ENCODE assay signal across 8 cellular contexts in genomic region chr2:223779877-223780276, GRCh38. TPM values are rescaled to one million over a fixed set of nuclear protein-coding genes. Genes with fewer than 3 reads are reported as not detected.
DNase-seq lines count a peak whose midpoint lies in the region; ATAC-seq and TF ChIP-seq lines count a peak whose summit lies in the region.

No MANE protein-coding gene starts in this region.

- DNase-seq in NCI-H2227 (lab: John Stamatoyannopoulos, UW; ENCODE audit: unreplicated experiment) (peak; percentile 5), NCI-H2227 treated with DMSO at 0.1 percent for 48 hours (lab: John Stamatoyannopoulos, UW) (no peak), HFF-Myc (ENCODE audit: extremely low read depth, low read depth) (peak; percentile 41), NCI-H446 treated with DMSO at 0.1 percent for 48 hours (lab: John Stamatoyannopoulos, UW) (peak; percentile 3), activated T-cell treated with anti-CD3 and anti-CD28 coated beads for 4 hours (peak; percentile 12), iPS DF 4.7 (ENCODE audit: extremely low read depth, low spot score) (peak; percentile 68), transverse colon (no peak)

- no peaks in the 10 kb centered on the region for H3K36me3 ChIP-seq in transverse colon

- TF ChIP-seq CTCF in HFF-Myc (IDR thresholded peaks at IDR 0.05; ENCODE audit: low read depth, low read length, missing control alignments) (peak; percentile 42), transverse colon (IDR thresholded peaks at IDR 0.05) (peak; percentile 11 to 34 (median 33))

- no peaks in the 10 kb centered on the region for H3K4me1 ChIP-seq in transverse colon

- TF ChIP-seq POLR2A in transverse colon (IDR thresholded peaks at IDR 0.05), result no peak

- intact Hi-C loops in transverse colon (cut with DNase I; ENCODE audit: low total_unique reads), result no loop called here

- no peaks in the 10 kb centered on the region for H3K9me3 ChIP-seq in transverse colon

- 73% methylated on average over 7 of the region's 7 CpGs; no CpG with 5 or more reads in 1 of the 2 donors for WGBS in transverse colon (ENCODE audit: low coverage in 1 of 2), 2 donors

- TF ChIP-seq EP300 in transverse colon (IDR thresholded peaks at IDR 0.05; ENCODE audit: low read depth), result no peak

- H3K27ac ChIP-seq in transverse colon, result no peak overlapping the region

- no peak for ATAC-seq in GM18907 (IDR thresholded peaks at IDR 0.05; ENCODE audit: unreplicated experiment)

- in situ Hi-C loops in transverse colon (cut with MboI; ENCODE audit: low pct_ligation_motif_present in 1 of 4, low pct_unique_long_range_greater_than_20kb in 1 of 4, low sequenced_read_pairs in 3 of 4), result loop anchor here in 1 of 4 donors (25.0 kb wide), 1 partner anchor 818 kb away; no protein-coding TSS in a partner anchor

- H3K4me3 ChIP-seq in HFF-Myc (replicated peaks; ENCODE audit: low read depth, low read length) (no peak overlapping the region), transverse colon (no peak overlapping the region)

- H3K27me3 ChIP-seq in transverse colon, result no peaks in the 10 kb centered on the region

RNA-seq across cellular contexts. Expression of gene AP1S3, which starts 57.5 kb away (rescaled TPM):
- 1 to 10 TPM in 3 of 4 donors, not detected in 1; 2.3 to 6.7 (median 3.0) TPM for total RNA-seq in transverse colon

Comparison
In these comparisons a context has a peak if more than half of its experiments do, and no peak if none do; other contexts are left out.
1. DNase-seq: peak in NCI-H2227 (single experiment), HFF-Myc (single experiment), NCI-H446 treated with DMSO at 0.1 percent for 48 hours (single experiment), activated T-cell treated with anti-CD3 and anti-CD28 coated beads for 4 hours (single experiment) and iPS DF 4.7 (single experiment); none in NCI-H2227 treated with DMSO at 0.1 percent for 48 hours (single experiment) and transverse colon (single experiment).